8 cellular contexts compared by ENCODE assay signal in genomic region chr16:30774367-30775130, GRCh38. TPM values are rescaled to one million over a fixed set of nuclear protein-coding genes. Genes with fewer than 3 reads are reported as not detected.
A peak's percentile ranks its signal among the peaks of the same experiment; 100 is the strongest.
DNase-seq lines count a peak whose midpoint lies in the region; ATAC-seq, FAIRE-seq and TF ChIP-seq lines count a peak whose summit lies in the region.

No MANE protein-coding gene starts in this region.

- no peak for FAIRE-seq in pancreas (lab: Jason Lieb, UNC)

- in situ Hi-C loops in Caki2 (cut with HindIII; ENCODE audit: low pct_unique_long_range_greater_than_20kb, low sequenced_read_pairs) = loop anchor here (25.0 kb wide), 1 partner anchor 163 kb away; the partner anchor contains the start of gene ORAI3

- H3K27me3 ChIP-seq in SU-DHL-6 (ENCODE audit: low read length) = no peaks in the 10 kb centered on the region
- no peaks in the 10 kb centered on the region for H3K27me3 ChIP-seq in pancreas

- H3K4me1 ChIP-seq in pancreas = peaks cover 0 to 8% (median 5%) of the 10 kb centered on the region in 3 donors

- H3K9me3 ChIP-seq in SU-DHL-6 (ENCODE audit: insufficient read depth, low read length) (no peaks in the 10 kb centered on the region), pancreas (no peaks in the 10 kb centered on the region)

- no peaks in the 10 kb centered on the region for H4K20me1 ChIP-seq in SU-DHL-6 (ENCODE audit: low read depth, low read length)

- H2AFZ ChIP-seq in SU-DHL-6 (ENCODE audit: low read depth, low read length, severe bottlenecking) = peak overlapping the region; percentile 63

- H3K27ac ChIP-seq in SU-DHL-6 (ENCODE audit: low read depth, low read length) (peak overlapping the region; percentile 49; the same call in 1 of the 2 replicates), pancreas (peak overlapping the region in 3 of 4 donors; percentile 67 to 80 (median 73))

- ATAC-seq in pancreas (peak in 3 of 4 donors; percentile 4 to 15 (median 14)), GM21723 (IDR thresholded peaks at IDR 0.05; ENCODE audit: unreplicated experiment) (no peak)

- peak overlapping the region; percentile 57 for H3K4me2 ChIP-seq in SU-DHL-6 (ENCODE audit: low read depth, low read length, poor library complexity, severe bottlenecking)

- no peaks in the 10 kb centered on the region for H3K79me2 ChIP-seq in SU-DHL-6 (ENCODE audit: insufficient read depth, low read length)

- peak overlapping the region; percentile 79 for H3K9ac ChIP-seq in SU-DHL-6 (ENCODE audit: low read length)

- DNase-seq in Caki2 (ENCODE audit: low read depth) (peak; percentile 45), foreskin fibroblast (peak in 1 of 2 donors; percentile 37), pancreas (peak in 2 of 6 donors; percentile 42 to 72), activated gamma-delta T cell treated with Interleukin-2 at 50 U/mL for 16 hours (no peak)
- no peak for DNase-seq in stimulated activated CD4-positive, alpha-beta T cell treated with anti-CD3 and anti-CD28 coated beads, Interleukin-2, amount 100 ng/mL, for 48 hours
- no peak for DNase-seq in effector CD4-positive, alpha-beta T cell

- no peaks in the 10 kb centered on the region for H3K9me2 ChIP-seq in SU-DHL-6 (replicated peaks; ENCODE audit: insufficient read depth, low read length)

- no peaks in the 10 kb centered on the region for H3K36me3 ChIP-seq in SU-DHL-6 (ENCODE audit: low read length)
- peaks cover 2 to 29% (median 18%) of the 10 kb centered on the region in 3 donors for H3K36me3 ChIP-seq in pancreas

- no peak for TF ChIP-seq CTCF in SU-DHL-6 (IDR thresholded peaks at IDR 0.05; ENCODE audit: insufficient read depth, low read length, poor library complexity, severe bottlenecking)
- no peak for TF ChIP-seq CTCF in foreskin fibroblast (IDR thresholded peaks at IDR 0.05; ENCODE audit: low read depth, low read length)
- no peak for TF ChIP-seq CTCF in pancreas (IDR thresholded peaks at IDR 0.05)

- peak overlapping the region; percentile 69 for H3K4me3 ChIP-seq in SU-DHL-6 (ENCODE audit: insufficient read depth, low read length, poor library complexity, severe bottlenecking)
- peak overlapping the region; percentile 70 to 78 for H3K4me3 ChIP-seq in foreskin fibroblast (ENCODE audit: low read depth in 1 of 2, low read length in 2 of 2)
- H3K4me3 ChIP-seq in pancreas = peak overlapping the region in 3 of 4 donors; percentile 59 to 89 (median 68)

- 54 to 56% methylated on average over 8 of the region's 8 CpGs for WGBS in pancreas, 2 donors

- no peaks in the 10 kb centered on the region for H3F3A ChIP-seq in SU-DHL-6 (ENCODE audit: insufficient read depth)

- intact Hi-C loops in pancreas (cut with DNase I) = no loop called here

RNA-seq across cellular contexts. Expression of gene RNF40, which starts 12.4 kb away (rescaled TPM):
- total RNA-seq in Caki2 (2014; rRNA removed; shearing (Covaris generic); ENCODE audit: low replicate concordance) = 107 and 110 TPM in 2 replicates
- total RNA-seq in pancreas = 10 to 100 TPM; 37.7 to 66.6 (median 40.6) TPM
- polyA plus RNA-seq in pancreas = 10 to 100 TPM; 65.3 to 68.4 TPM

RNA-seq across cellular contexts. Expression of gene ZNF629, which starts 12.5 kb away (rescaled TPM):
- 14.0 and 17.5 TPM in 2 replicates for total RNA-seq in Caki2 (2014; rRNA removed; shearing (Covaris generic); ENCODE audit: low replicate concordance)
- 1 to 10 TPM; 4.5 to 8.6 (median 6.2) TPM for total RNA-seq in pancreas
- 1 to 10 TPM; 5.8 to 6.3 TPM for polyA plus RNA-seq in pancreas

RNA-seq across cellular contexts. Expression of gene CFAP119, which starts 12.7 kb away (rescaled TPM):
- total RNA-seq in Caki2 (2014; rRNA removed; shearing (Covaris generic); ENCODE audit: low replicate concordance) = 7.2 and 12.3 TPM in 2 replicates
- total RNA-seq in pancreas = 1 to 10 TPM; 1.7 to 5.7 (median 3.0) TPM
- 10 to 100 TPM; 21.4 to 32.1 TPM for polyA plus RNA-seq in pancreas

RNA-seq across cellular contexts. Expression of gene PHKG2, which starts 26.3 kb away (rescaled TPM):
- total RNA-seq in Caki2 (2014; rRNA removed; shearing (Covaris generic); ENCODE audit: low replicate concordance) = 32.0 and 53.5 TPM in 2 replicates
- 10 to 100 TPM in 3 of 6 donors, 1 to 10 TPM in 3; 7.9 to 15.7 (median 9.5) TPM for total RNA-seq in pancreas
- polyA plus RNA-seq in pancreas = 10 to 100 TPM; 42.1 to 42.3 TPM
